In genomic region chr19:54011507-54012211, GRCh38 we compare ENCODE assay signal across 20 cellular contexts. TPM values are rescaled to one million over a fixed set of nuclear protein-coding genes. Genes with fewer than 3 reads are reported as not detected.
"Had no signal": no experiment of that assay in that cellular context is flagged by ENCODE, and none has a peak within 500 bp of the region (broad histone marks: within the 10 kb centered on the region; RNA-seq: fewer than 3 reads in every experiment).

No MANE protein-coding gene starts in this region.

- H3K4me3 Mint-ChIP-seq: activated CD4-positive, alpha-beta memory T cell treated with anti-CD3 and anti-CD28 coated beads for 36 hours; activated naive CD8-positive, alpha-beta T cell; natural killer cell; T-helper 17 cell had no signal

- H3K4me1 Mint-ChIP-seq: natural killer cell had no signal

- H3K27me3 ChIP-seq: pancreas, upper lobe of left lung had no signal

- H3K4me1 ChIP-seq: pancreas, suprapubic skin, upper lobe of left lung had no signal

- H3K9me3 Mint-ChIP-seq: activated CD4-positive, alpha-beta memory T cell treated with anti-CD3 and anti-CD28 coated beads for 36 hours; natural killer cell had no signal

- H3K4me3 ChIP-seq: lung, mucosa of descending colon, pancreas, SK-N-MC, suprapubic skin, upper lobe of left lung had no signal

- H3K36me3 ChIP-seq: pancreas, suprapubic skin, upper lobe of left lung had no signal

- H3K27ac ChIP-seq: pancreas, SK-N-MC, suprapubic skin, upper lobe of left lung had no signal

- H3K27ac Mint-ChIP-seq: activated CD4-positive, alpha-beta memory T cell treated with anti-CD3 and anti-CD28 coated beads for 36 hours; activated naive CD8-positive, alpha-beta T cell; natural killer cell; T-helper 17 cell had no signal

- H3K9me3 ChIP-seq: mucosa of descending colon, pancreas, suprapubic skin, upper lobe of left lung had no signal

- H3K36me3 Mint-ChIP-seq: activated CD4-positive, alpha-beta memory T cell treated with anti-CD3 and anti-CD28 coated beads for 36 hours; activated naive CD8-positive, alpha-beta T cell; natural killer cell had no signal

- DNase-seq: activated CD4-positive, alpha-beta memory T cell treated with anti-CD3 and anti-CD28 coated beads for 36 hours; activated gamma-delta T cell; activated T-cell treated with anti-CD3 and anti-CD28 coated beads, Interleukin-2, amount 50 U/mL, for 48 hours; dermis blood vessel endothelial cell; mucosa of descending colon; natural killer cell; pancreas; stimulated activated CD4-positive, alpha-beta T cell treated with anti-CD3 and anti-CD28 coated beads, Interleukin-4, amount 100 ng/mL, for 1 hour; stimulated activated CD8-positive, alpha-beta memory T cell treated with anti-CD3 and anti-CD28 coated beads, Interleukin-4, amount 100 ng/mL, for 48 hours; stimulated activated naive CD8-positive, alpha-beta T cell treated with anti-CD3 and anti-CD28 coated beads, Interleukin-15, Interleukin-2, amounts not matched to agents 100 U/mL and 50 U/mL, for 24 hours; T-helper 17 cell had no signal

RNA-seq across cellular contexts. Expression of gene CACNG6, which starts 20.2 kb away (rescaled TPM):
- total RNA-seq: activated CD4-positive, alpha-beta memory T cell treated with anti-CD3 and anti-CD28 coated beads for 36 hours; cerebellum; esophagus mucosa; mucosa of descending colon; pancreas; suprapubic skin; T-helper 17 cell had no signal

RNA-seq across cellular contexts. Expression of gene CACNG8, which starts 48.9 kb away (rescaled TPM):
- total RNA-seq: esophagus mucosa, fibroblast of villous mesenchyme had no signal

RNA-seq across cellular contexts. Expression of gene VSTM1, which starts 52.0 kb away (rescaled TPM):
- total RNA-seq: activated CD4-positive, alpha-beta memory T cell treated with anti-CD3 and anti-CD28 coated beads for 36 hours; cerebellum; dermis blood vessel endothelial cell; esophagus mucosa; mucosa of descending colon; pancreas; renal cortical epithelial cell; suprapubic skin had no signal
